ENCODE assay signal across 20 cellular contexts in the genomic region with DNA sequence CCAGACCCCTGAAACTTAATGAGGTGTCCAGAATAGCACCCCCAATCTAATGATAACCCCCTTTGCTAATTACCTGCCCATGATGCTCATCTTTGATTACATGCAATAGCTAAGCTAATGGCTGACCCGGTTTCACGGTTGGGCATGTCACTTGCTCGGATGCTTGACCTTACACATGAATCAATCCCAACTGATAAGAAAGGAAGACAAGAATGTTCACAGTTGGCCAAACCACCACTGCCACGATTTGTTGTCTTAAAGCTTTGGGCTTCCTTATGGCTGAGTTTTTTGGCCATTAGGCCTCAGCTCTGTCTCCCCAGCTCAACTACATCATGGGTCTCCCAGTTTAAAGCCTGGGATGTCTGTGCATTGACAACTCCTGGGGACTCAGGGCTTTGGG. TPM values are rescaled to one million over a fixed set of nuclear protein-coding genes. Genes with fewer than 3 reads are reported as not detected.
DNase-seq lines count a peak whose midpoint lies in the region; ATAC-seq and TF ChIP-seq lines count a peak whose summit lies in the region.
"Had no signal": no experiment of that assay in that cellular context is flagged by ENCODE, and none has a peak within 500 bp of the region (broad histone marks: within the 10 kb centered on the region; RNA-seq: fewer than 3 reads in every experiment).

No MANE protein-coding gene starts in this region.

- DNase-seq in right cardiac atrium (no peak), left ventricle myocardium inferior (no peak), brain microvascular endothelial cell (peak; percentile 53), nucleus accumbens (lab: John Stamatoyannopoulos, UW) (no peak), uterus (no peak), CD1c-positive myeloid dendritic cell (ENCODE audit: extremely low spot score) (no peak)
- DNase-seq: AML-193; C1 segment of cervical spinal cord; CD8-positive, alpha-beta memory T cell; GDM1; KBM-7; NCI-H1092 treated with DMSO at 0.1 percent for 48 hours; NCI-H146; NCI-H2227 treated with DMSO at 0.1 percent for 48 hours; NCI-H510A treated with DMSO at 0.1 percent for 48 hours; NCI-H748 treated with DMSO at 0.1 percent for 48 hours; Peyer's patch; SJCRH30 had no signal

- no peak for TF ChIP-seq POLR2A in uterus (IDR thresholded peaks at IDR 0.05)

- H3K9ac ChIP-seq in muscle layer of colon (ENCODE audit: low read length) (no peak overlapping the region), stomach smooth muscle (ENCODE audit: low read length in 2 of 2) (no peak overlapping the region)

- no peak overlapping the region for H3K4me3 ChIP-seq in right cardiac atrium (ENCODE audit: low read length)
- H3K4me3 ChIP-seq in left ventricle myocardium inferior: no peak overlapping the region
- no peak overlapping the region for H3K4me3 ChIP-seq in brain microvascular endothelial cell (ENCODE audit: low read depth, low read length)
- no peak overlapping the region for H3K4me3 ChIP-seq in muscle layer of colon (ENCODE audit: low read depth in 1 of 2, low read length in 2 of 2)
- H3K4me3 ChIP-seq in stomach smooth muscle (ENCODE audit: low read length in 2 of 2): no peak overlapping the region
- no peak overlapping the region for H3K4me3 ChIP-seq in uterus
- H3K4me3 ChIP-seq: Peyer's patch, SJCRH30 had no signal

- H3K4me1 ChIP-seq in right cardiac atrium (ENCODE audit: control insufficient read depth, insufficient read depth, low read length) (peaks cover 3% of the 10 kb centered on the region), left ventricle myocardium inferior (no peaks in the 10 kb centered on the region), muscle layer of colon (ENCODE audit: insufficient read depth, low read length) (peaks cover 30% of the 10 kb centered on the region), stomach smooth muscle (ENCODE audit: control insufficient read depth, insufficient read depth, low read length) (peaks cover 25% of the 10 kb centered on the region), uterus (no peaks in the 10 kb centered on the region)

- H3K9me3 ChIP-seq in right cardiac atrium (ENCODE audit: control insufficient read depth, low read length) (no peaks in the 10 kb centered on the region), left ventricle myocardium inferior (replicated peaks) (no peaks in the 10 kb centered on the region), muscle layer of colon (ENCODE audit: low read length) (no peaks in the 10 kb centered on the region), stomach smooth muscle (ENCODE audit: control insufficient read depth in 2 of 2, low read length in 2 of 2) (no peaks in the 10 kb centered on the region), uterus (no peaks in the 10 kb centered on the region)
- H3K9me3 ChIP-seq: Peyer's patch, SJCRH30 had no signal

- WGBS in right cardiac atrium: 37% methylated on average over 4 of the region's 4 CpGs

- ATAC-seq in right cardiac atrium: no peak

- intact Hi-C loops in right cardiac atrium (cut with DNase I) (no loop called here), left ventricle myocardium inferior (cut with micrococcal nuclease) (no loop called here), uterus (cut with DNase I; ENCODE audit: low total_unique reads) (no loop called here)

- no peak for TF ChIP-seq CTCF in left ventricle myocardium inferior (IDR thresholded peaks at IDR 0.05; ENCODE audit: borderline replicate concordance)
- no peak for TF ChIP-seq CTCF in brain microvascular endothelial cell (IDR thresholded peaks at IDR 0.05; ENCODE audit: low read depth, low read length, missing control alignments)
- TF ChIP-seq CTCF in uterus (IDR thresholded peaks at IDR 0.05): no peak

- H3K36me3 ChIP-seq in left ventricle myocardium inferior: peaks cover 76% of the 10 kb centered on the region
- H3K36me3 ChIP-seq in brain microvascular endothelial cell (replicated peaks): no peaks in the 10 kb centered on the region
- H3K36me3 ChIP-seq in muscle layer of colon (ENCODE audit: insufficient read depth, low read length): peaks cover 52% of the 10 kb centered on the region
- peaks cover 69 to 84% of the 10 kb centered on the region in 2 donors for H3K36me3 ChIP-seq in stomach smooth muscle (ENCODE audit: control insufficient read depth in 2 of 2, insufficient read depth in 2 of 2, low read length in 2 of 2)
- H3K36me3 ChIP-seq in uterus: no peaks in the 10 kb centered on the region
- H3K36me3 ChIP-seq: Peyer's patch, SJCRH30 had no signal

- in situ Hi-C loops in brain microvascular endothelial cell (cut with HindIII; ENCODE audit: low pct_ligation_motif_present, low sequenced_read_pairs): no loop called here

- no peaks in the 10 kb centered on the region for H3K27me3 ChIP-seq in right cardiac atrium (ENCODE audit: control insufficient read depth, insufficient read depth)
- no peaks in the 10 kb centered on the region for H3K27me3 ChIP-seq in left ventricle myocardium inferior (ENCODE audit: low read depth)
- H3K27me3 ChIP-seq in brain microvascular endothelial cell (replicated peaks): no peaks in the 10 kb centered on the region
- H3K27me3 ChIP-seq in muscle layer of colon (ENCODE audit: control insufficient read depth in 1 of 2, insufficient read depth in 2 of 2, low read length in 2 of 2): no peaks in the 10 kb centered on the region
- H3K27me3 ChIP-seq in stomach smooth muscle (ENCODE audit: control insufficient read depth in 1 of 2, insufficient read depth in 2 of 2, low read length in 2 of 2): no peaks in the 10 kb centered on the region
- H3K27me3 ChIP-seq in uterus: no peaks in the 10 kb centered on the region
- H3K27me3 ChIP-seq: Peyer's patch, SJCRH30 had no signal

- H3K27ac ChIP-seq in right cardiac atrium (ENCODE audit: low read length) (peak overlapping the region; percentile 8), left ventricle myocardium inferior (replicated peaks) (no peak overlapping the region), brain microvascular endothelial cell (peak overlapping the region; percentile 15), muscle layer of colon (ENCODE audit: low read depth, low read length) (peak overlapping the region; percentile 62), stomach smooth muscle (ENCODE audit: low read length) (peak overlapping the region; percentile 66), uterus (no peak overlapping the region)

RNA-seq across cellular contexts. Expression of a gene that starts 53.1 kb away (rescaled TPM):
- total RNA-seq in right cardiac atrium (10 to 100 TPM; 13.3 to 25.8 (median 15.0) TPM), left ventricle myocardium inferior (12.3 TPM), uterus (100 to 1,000 TPM in 1 of 4 donors, 10 to 100 TPM in 3; 27.1 to 101 (median 41.3) TPM)
- 4.3 TPM for polyA plus RNA-seq in right cardiac atrium

Comparison
In these comparisons a context has a peak if more than half of its experiments do, and no peak if none do; other contexts are left out.
1. H3K27ac ChIP-seq: peak in right cardiac atrium (single experiment), brain microvascular endothelial cell (single experiment), muscle layer of colon (single experiment) and stomach smooth muscle (single experiment); none in left ventricle myocardium inferior (single experiment) and uterus (0 of 2).